ENCODE assay signal across 1 cellular context in the genomic region with DNA sequence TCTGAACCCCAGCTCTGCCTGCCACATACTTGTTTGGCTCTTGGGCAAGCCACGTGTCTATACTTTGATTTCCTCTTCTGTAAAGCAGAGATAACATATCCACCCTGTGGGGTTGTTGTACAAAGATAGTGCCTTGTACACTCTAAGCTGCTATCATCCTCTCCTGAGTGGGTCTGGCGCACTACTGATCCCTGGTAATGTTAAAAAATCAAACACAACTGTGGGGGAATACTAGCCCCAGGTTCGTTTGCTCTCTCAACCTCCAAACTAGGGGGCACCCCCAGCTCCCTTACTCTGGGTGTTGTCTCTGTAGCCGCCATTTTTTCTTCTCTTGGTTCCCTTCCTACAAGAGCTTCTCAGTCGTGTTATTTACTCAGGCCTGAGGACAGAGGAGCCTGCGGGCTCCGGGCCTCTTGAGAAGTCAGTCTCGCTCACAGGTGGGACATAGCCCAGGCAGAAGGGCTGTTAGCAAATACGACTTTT.
TF ChIP-seq lines count a peak whose summit lies in the region.

No MANE protein-coding gene starts in this region.

TF ChIP-seq in liver, 16 proteins besides CTCF, POLR2A, EP300 and RAD21:
- TF ChIP-seq, protein P1, sequence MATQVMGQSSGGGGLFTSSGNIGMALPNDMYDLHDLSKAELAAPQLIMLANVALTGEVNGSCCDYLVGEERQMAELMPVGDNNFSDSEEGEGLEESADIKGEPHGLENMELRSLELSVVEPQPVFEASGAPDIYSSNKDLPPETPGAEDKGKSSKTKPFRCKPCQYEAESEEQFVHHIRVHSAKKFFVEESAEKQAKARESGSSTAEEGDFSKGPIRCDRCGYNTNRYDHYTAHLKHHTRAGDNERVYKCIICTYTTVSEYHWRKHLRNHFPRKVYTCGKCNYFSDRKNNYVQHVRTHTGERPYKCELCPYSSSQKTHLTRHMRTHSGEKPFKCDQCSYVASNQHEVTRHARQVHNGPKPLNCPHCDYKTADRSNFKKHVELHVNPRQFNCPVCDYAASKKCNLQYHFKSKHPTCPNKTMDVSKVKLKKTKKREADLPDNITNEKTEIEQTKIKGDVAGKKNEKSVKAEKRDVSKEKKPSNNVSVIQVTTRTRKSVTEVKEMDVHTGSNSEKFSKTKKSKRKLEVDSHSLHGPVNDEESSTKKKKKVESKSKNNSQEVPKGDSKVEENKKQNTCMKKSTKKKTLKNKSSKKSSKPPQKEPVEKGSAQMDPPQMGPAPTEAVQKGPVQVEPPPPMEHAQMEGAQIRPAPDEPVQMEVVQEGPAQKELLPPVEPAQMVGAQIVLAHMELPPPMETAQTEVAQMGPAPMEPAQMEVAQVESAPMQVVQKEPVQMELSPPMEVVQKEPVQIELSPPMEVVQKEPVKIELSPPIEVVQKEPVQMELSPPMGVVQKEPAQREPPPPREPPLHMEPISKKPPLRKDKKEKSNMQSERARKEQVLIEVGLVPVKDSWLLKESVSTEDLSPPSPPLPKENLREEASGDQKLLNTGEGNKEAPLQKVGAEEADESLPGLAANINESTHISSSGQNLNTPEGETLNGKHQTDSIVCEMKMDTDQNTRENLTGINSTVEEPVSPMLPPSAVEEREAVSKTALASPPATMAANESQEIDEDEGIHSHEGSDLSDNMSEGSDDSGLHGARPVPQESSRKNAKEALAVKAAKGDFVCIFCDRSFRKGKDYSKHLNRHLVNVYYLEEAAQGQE (IDR thresholded peaks at IDR 0.05) = no peak
